Comparison of ENCODE assay signal across 2 cellular contexts in the genomic region with DNA sequence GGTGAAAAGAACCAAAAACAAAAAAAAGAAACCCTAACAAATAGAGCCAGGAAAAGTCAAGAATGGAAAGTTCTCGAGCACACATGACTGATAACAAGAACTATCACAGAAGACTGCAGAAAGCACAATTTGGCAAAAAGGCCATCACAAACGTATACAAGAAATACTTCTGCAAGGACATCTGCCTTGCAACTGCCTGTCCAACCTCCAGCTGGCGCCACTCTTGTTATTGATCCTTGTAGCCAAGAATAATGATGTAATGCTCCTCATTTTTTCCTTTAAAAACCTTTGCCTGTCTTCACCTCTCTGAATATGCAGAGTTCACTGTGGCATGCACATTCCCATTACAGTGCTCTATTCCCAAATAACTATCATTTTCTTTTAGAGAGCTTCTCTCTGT.
TF ChIP-seq lines count a peak whose summit lies in the region.

No MANE protein-coding gene starts in this region.

TF ChIP-seq in SK-N-SH, 30 proteins besides CTCF, POLR2A, EP300 and RAD21 (continued from another document):
- TF ChIP-seq, protein P1, sequence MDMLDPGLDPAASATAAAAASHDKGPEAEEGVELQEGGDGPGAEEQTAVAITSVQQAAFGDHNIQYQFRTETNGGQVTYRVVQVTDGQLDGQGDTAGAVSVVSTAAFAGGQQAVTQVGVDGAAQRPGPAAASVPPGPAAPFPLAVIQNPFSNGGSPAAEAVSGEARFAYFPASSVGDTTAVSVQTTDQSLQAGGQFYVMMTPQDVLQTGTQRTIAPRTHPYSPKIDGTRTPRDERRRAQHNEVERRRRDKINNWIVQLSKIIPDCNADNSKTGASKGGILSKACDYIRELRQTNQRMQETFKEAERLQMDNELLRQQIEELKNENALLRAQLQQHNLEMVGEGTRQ (IDR thresholded peaks at IDR 0.05; ENCODE audit: borderline replicate concordance, low read depth, low read length): no peak
- TF ChIP-seq FOXJ3 (CRISPR knock-in tag; IDR thresholded peaks at IDR 0.05) (no peak), RXRA (IDR thresholded peaks at IDR 0.05; ENCODE audit: borderline replicate concordance, low read depth) (no peak), MAX (IDR thresholded peaks at IDR 0.05; ENCODE audit: low read depth) (no peak)

TF ChIP-seq in SK-N-SH treated with all-trans-retinoic acid at 6 μM for 48 hours, 23 proteins besides CTCF, POLR2A, EP300 and RAD21 (continued from another document):
- TF ChIP-seq CREB5 (CRISPR knock-in tag; IDR thresholded peaks at IDR 0.05; ENCODE audit: low read depth): no peak
